In the genomic region with DNA sequence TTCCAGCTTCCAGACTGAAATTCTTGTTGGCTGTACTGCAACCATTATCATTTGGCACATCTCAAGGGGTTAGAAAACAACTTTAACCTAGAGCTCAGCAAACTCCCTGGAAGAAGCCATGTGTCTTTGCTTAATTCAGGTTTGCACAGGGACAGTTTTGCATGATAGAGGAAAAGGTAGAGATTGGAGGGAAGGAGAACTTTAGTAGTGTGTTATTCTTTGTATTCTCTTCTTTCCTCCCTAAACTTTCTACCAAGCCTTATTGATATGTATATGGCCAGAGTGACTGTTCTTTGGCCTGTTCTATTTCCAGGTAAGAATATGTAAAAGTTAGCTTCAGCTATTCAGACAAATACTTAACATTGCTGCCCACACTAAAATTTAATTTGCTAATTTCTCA, we compare ENCODE assay signal across 17 cellular contexts. TPM values are rescaled to one million over a fixed set of nuclear protein-coding genes. Genes with fewer than 3 reads are reported as not detected.
A peak's percentile ranks its signal among the peaks of the same experiment; 100 is the strongest.
DNase-seq lines count a peak whose midpoint lies in the region; ATAC-seq, FAIRE-seq and TF ChIP-seq lines count a peak whose summit lies in the region.
"Had no signal": no experiment of that assay in that cellular context is flagged by ENCODE, and none has a peak within 500 bp of the region (broad histone marks: within the 10 kb centered on the region; RNA-seq: fewer than 3 reads in every experiment).

No MANE protein-coding gene starts in this region.

- no peak for ATAC-seq in HG02623 (IDR thresholded peaks at IDR 0.05; ENCODE audit: unreplicated experiment)
- ATAC-seq: CD8-positive, alpha-beta T cell; GM12878 had no signal

- FAIRE-seq in H54 (lab: Jason Lieb, UNC) (peak; percentile 84), endothelial cell of umbilical vein (lab: Jason Lieb, UNC) (peak; percentile 50)
- FAIRE-seq: GM12878 had no signal

- H2AFZ ChIP-seq in endothelial cell of umbilical vein (ENCODE audit: low read depth, low read length), result no peak overlapping the region

- H3K27me3 ChIP-seq in HUES64 (ENCODE audit: insufficient read depth, low read length), result no peaks in the 10 kb centered on the region
- H3K27me3 ChIP-seq in endothelial cell of umbilical vein (ENCODE audit: control insufficient read depth in 2 of 2, insufficient read depth in 2 of 2, low read length in 2 of 2), result no peaks in the 10 kb centered on the region
- no peaks in the 10 kb centered on the region for H3K27me3 ChIP-seq in iPS-20b (ENCODE audit: insufficient read depth, low read length)
- H3K27me3 ChIP-seq: BLaER1 had no signal

- H3K36me3 ChIP-seq in HUES64 (ENCODE audit: insufficient read depth, low read length) (peaks cover 8% of the 10 kb centered on the region), endothelial cell of umbilical vein (ENCODE audit: control insufficient read depth in 2 of 2, extremely low read depth in 1 of 2, insufficient read depth in 2 of 2, low read length in 2 of 2) (no peaks in the 10 kb centered on the region), iPS-20b (ENCODE audit: insufficient read depth, low read depth, low read length) (peaks cover 8% of the 10 kb centered on the region)
- H3K36me3 ChIP-seq: BLaER1 had no signal

- no peak for TF ChIP-seq CTCF in endothelial cell of umbilical vein (IDR thresholded peaks at IDR 0.05; ENCODE audit: extremely low read depth in 1 of 2, insufficient read depth in 1 of 2, low read depth in 1 of 2, low read length in 2 of 2)

- POLR2A ChIA-PET in endothelial cell of umbilical vein (lab: Charles Lee), result no interaction called here

- no peaks in the 10 kb centered on the region for H3K9me1 ChIP-seq in endothelial cell of umbilical vein (replicated peaks; ENCODE audit: control insufficient read depth, extremely low read depth, insufficient read depth, low read length)

- H3K4me2 ChIP-seq in endothelial cell of umbilical vein (ENCODE audit: insufficient read depth, low read length), result no peak overlapping the region
- H3K4me2 ChIP-seq: BLaER1 had no signal

- DNase-seq in H54 (ENCODE audit: insufficient read length, low spot score) (no peak), endothelial cell of umbilical vein (ENCODE audit: low read depth, low spot score) (no peak), DMS79 treated with DMSO at 0.1 percent for 48 hours (lab: John Stamatoyannopoulos, UW) (no peak), hippocampal formation (lab: John Stamatoyannopoulos, UW) (no peak)
- DNase-seq: 8988T; Calu3; CD8-positive, alpha-beta T cell; DND-41; EL; H7; KG1 had no signal

- peaks cover 60% of the 10 kb centered on the region for H3K4me1 ChIP-seq in HUES64 (ENCODE audit: insufficient read depth, low read length)
- H3K4me1 ChIP-seq in endothelial cell of umbilical vein (ENCODE audit: control insufficient read depth, extremely low read depth, insufficient read depth, low read length), result no peaks in the 10 kb centered on the region
- H3K4me1 ChIP-seq in iPS-20b (ENCODE audit: insufficient read depth, low read length), result peaks cover 42% of the 10 kb centered on the region; the same call in 1 of the 2 replicates
- H3K4me1 ChIP-seq: BLaER1 had no signal

- peak overlapping the region; percentile 87 for H3K27ac ChIP-seq in HUES64 (ENCODE audit: low read depth, low read length)
- H3K27ac ChIP-seq in endothelial cell of umbilical vein (ENCODE audit: insufficient read depth, low read depth, low read length), result no peak overlapping the region
- H3K27ac ChIP-seq in iPS-20b (ENCODE audit: low read length), result peak overlapping the region; percentile 9
- H3K27ac ChIP-seq: BLaER1, HL-60 had no signal

- H3K9me3 ChIP-seq in HUES64 (ENCODE audit: insufficient read depth, low read depth, low read length), result no peaks in the 10 kb centered on the region
- H3K9me3 ChIP-seq in endothelial cell of umbilical vein (replicated peaks; ENCODE audit: control insufficient read depth, insufficient read depth, low read length), result no peaks in the 10 kb centered on the region
- no peaks in the 10 kb centered on the region for H3K9me3 ChIP-seq in iPS-20b (ENCODE audit: insufficient read depth, low read depth, low read length)
- H3K9me3 ChIP-seq: BLaER1 had no signal

- H3K79me2 ChIP-seq in endothelial cell of umbilical vein (ENCODE audit: control insufficient read depth, insufficient read depth, low read length), result no peaks in the 10 kb centered on the region

- intact Hi-C loops in endothelial cell of umbilical vein (cut with micrococcal nuclease), result no loop called here

- CTCF ChIA-PET in endothelial cell of umbilical vein (lab: Charles Lee), result interaction anchor here (0.9 kb wide), 1 partner anchor 18 kb away, joined by 3 read pairs; no protein-coding TSS in a partner anchor

- no TSS peak for BruUV-seq in endothelial cell of umbilical vein (replicated peaks; lab: Mats Ljungman, UMichigan)

- H3K9ac ChIP-seq in HUES64 (ENCODE audit: low read depth, low read length) (peak overlapping the region; percentile 23), endothelial cell of umbilical vein (replicated peaks; ENCODE audit: extremely low read depth, insufficient read depth, low read length) (no peak overlapping the region), iPS-20b (ENCODE audit: low read depth, low read length) (peak overlapping the region; percentile 60; the same call in 1 of the 2 replicates)
- H3K9ac ChIP-seq: BLaER1 had no signal

- 0 out of 2 replicates have a peak overlapping the region, but pooled peaks have one; percentile 0 for H3K4me3 ChIP-seq in HUES64 (ENCODE audit: low read length)
- no peak overlapping the region for H3K4me3 ChIP-seq in endothelial cell of umbilical vein (replicated peaks in 1 of 3; ENCODE audit: insufficient read depth in 1 of 3, low read depth in 1 of 3, low read length in 3 of 3)
- peak overlapping the region; percentile 35; the same call in 1 of the 2 replicates for H3K4me3 ChIP-seq in iPS-20b (ENCODE audit: low read length)
- H3K4me3 ChIP-seq: BLaER1, GM12878 had no signal

- dilution Hi-C loops in endothelial cell of umbilical vein (cut with MboI; ENCODE audit: extremely low pct_ligation_motif_present, low sequenced_read_pairs), result no loop called here

- no peak for TF ChIP-seq POLR2A in H54 (IDR thresholded peaks at IDR 0.05; ENCODE audit: low read depth, low read length)
- no peak for TF ChIP-seq POLR2A in endothelial cell of umbilical vein (IDR thresholded peaks at IDR 0.05; ENCODE audit: low read depth, low read length)

- H4K20me1 ChIP-seq in endothelial cell of umbilical vein (replicated peaks; ENCODE audit: control insufficient read depth, extremely low read depth, insufficient read depth, low read length), result no peaks in the 10 kb centered on the region
- H4K20me1 ChIP-seq: BLaER1 had no signal

TF ChIP-seq in endothelial cell of umbilical vein, 7 proteins besides CTCF, POLR2A, EP300 and RAD21:
- TF ChIP-seq GATA2 (IDR thresholded peaks at IDR 0.05; ENCODE audit: insufficient read depth, insufficient read length, low read depth, low read length) (no peak), EZH2 (IDR thresholded peaks at IDR 0.05; ENCODE audit: borderline replicate concordance, low read depth, low read length, severe bottlenecking) (no peak), FOS (IDR thresholded peaks at IDR 0.05; ENCODE audit: borderline replicate concordance, insufficient read depth, low read length) (no peak), POLR2AphosphoS5 (IDR thresholded peaks at IDR 0.05; ENCODE audit: insufficient read depth, low read depth, low read length) (no peak), JUN (IDR thresholded peaks at IDR 0.05; ENCODE audit: borderline replicate concordance, insufficient read depth, insufficient read length, low read depth) (no peak), MYC (IDR thresholded peaks at IDR 0.05; ENCODE audit: low read depth, low read length) (no peak)
- TF ChIP-seq, protein P1, sequence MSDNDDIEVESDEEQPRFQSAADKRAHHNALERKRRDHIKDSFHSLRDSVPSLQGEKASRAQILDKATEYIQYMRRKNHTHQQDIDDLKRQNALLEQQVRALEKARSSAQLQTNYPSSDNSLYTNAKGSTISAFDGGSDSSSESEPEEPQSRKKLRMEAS (IDR thresholded peaks at IDR 0.05; ENCODE audit: insufficient read depth, insufficient read length), result no peak
TF ChIP-seq in endothelial cell of umbilical vein: peak in this region for 0.

RNA-seq across cellular contexts. Expression of a gene that starts 53.1 kb away (rescaled TPM):
- 16.5 TPM for polyA plus RNA-seq in HUES64 (2013, experiment 1 of 2)
- 19.9 TPM for polyA plus RNA-seq in HUES64 (2013, experiment 2 of 2)
- total RNA-seq in endothelial cell of umbilical vein, result 25.1 and 25.7 TPM in 2 replicates
- 4.2 and 4.6 TPM in 2 replicates for polyA plus RNA-seq in endothelial cell of umbilical vein
- 5.4 and 5.9 TPM in 2 replicates for polyA plus RNA-seq in endothelial cell of umbilical vein (2011; cell fraction: cytosol; rRNA removed)
- 25.1 and 31.9 TPM in 2 replicates for polyA plus RNA-seq in endothelial cell of umbilical vein (2011; cell fraction: nucleus; rRNA removed)
- polyA plus RNA-seq in endothelial cell of umbilical vein (2012), result 12.2 and 14.5 TPM in 2 replicates
- 24.9 and 28.4 TPM in 2 replicates for polyA minus RNA-seq in endothelial cell of umbilical vein
- polyA minus RNA-seq in endothelial cell of umbilical vein (2011; cell fraction: cytosol; rRNA and poly(A)+ RNA removed), result 12.7 TPM
- polyA minus RNA-seq in endothelial cell of umbilical vein (2011; cell fraction: nucleus; rRNA and poly(A)+ RNA removed), result 75.4 and 77.2 TPM in 2 replicates
- total RNA-seq: CD8-positive, alpha-beta T cell had no signal

Comparison
In these comparisons a context has a peak if more than half of its experiments do, and no peak if none do; other contexts are left out.
1. H3K4me3 ChIP-seq: peak in HUES64 (single experiment) and iPS-20b (single experiment); none in endothelial cell of umbilical vein (0 of 3).